28 cellular contexts compared by ENCODE assay signal in the genomic region with DNA sequence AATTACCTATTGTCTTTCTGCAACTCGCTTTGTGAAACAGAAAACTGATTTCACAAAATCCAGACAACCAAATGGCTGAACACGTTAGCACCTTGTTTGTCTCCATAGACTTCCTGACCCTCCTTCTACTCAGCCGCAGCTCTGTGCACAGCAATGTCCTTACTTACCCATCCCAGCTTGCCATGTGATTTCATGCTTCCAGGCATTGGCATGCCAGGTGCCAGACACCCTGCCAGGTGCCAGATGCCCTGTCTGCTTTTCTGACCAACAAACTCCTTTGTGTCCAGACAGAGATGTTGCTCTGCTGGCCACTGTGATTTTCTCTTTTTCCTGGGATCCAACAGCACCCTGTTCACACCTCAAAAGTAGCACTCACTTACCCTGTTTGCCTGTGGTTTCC. TPM values are rescaled to one million over a fixed set of nuclear protein-coding genes. Genes with fewer than 3 reads are reported as not detected.
DNase-seq lines count a peak whose midpoint lies in the region; FAIRE-seq and TF ChIP-seq lines count a peak whose summit lies in the region.
"Had no signal": no experiment of that assay in that cellular context is flagged by ENCODE, and none has a peak within 500 bp of the region (broad histone marks: within the 10 kb centered on the region; RNA-seq: fewer than 3 reads in every experiment).

No MANE protein-coding gene starts in this region.

- H3K27me3 ChIP-seq in testis: no peaks in the 10 kb centered on the region
- H3K27me3 ChIP-seq: BLaER1 treated with 17β-estradiol and CSF1 and Interleukin-3, amounts not matched to agents 10 nM and 100 nM; Peyer's patch had no signal

- no peak overlapping the region for H3K27ac ChIP-seq in kidney (ENCODE audit: low read depth in 2 of 2, low read length in 2 of 2)
- no peak overlapping the region for H3K27ac ChIP-seq in testis
- H3K27ac ChIP-seq: A549; BLaER1 treated with 17β-estradiol and CSF1 and Interleukin-3, amounts not matched to agents 10 nM and 100 nM; Peyer's patch; SK-N-MC had no signal

- H3K36me3 ChIP-seq in kidney (ENCODE audit: control insufficient read depth in 1 of 2, insufficient read depth in 2 of 2, low read length in 2 of 2) (no peaks in the 10 kb centered on the region), testis (ENCODE audit: low read depth, missing control alignments) (no peaks in the 10 kb centered on the region)
- H3K36me3 ChIP-seq: Peyer's patch had no signal

- intact Hi-C loops in kidney (cut with DNase I) (no loop called here), testis (cut with DNase I; ENCODE audit: low total_unique reads) (no loop called here)

- peaks cover 0 to 6% of the 10 kb centered on the region in 2 donors for H3K9me3 ChIP-seq in kidney (ENCODE audit: control insufficient read depth in 1 of 2, low read length in 2 of 2)
- no peaks in the 10 kb centered on the region for H3K9me3 ChIP-seq in testis
- H3K9me3 ChIP-seq: A549, Peyer's patch had no signal

- H3K9ac ChIP-seq in kidney (ENCODE audit: low read length in 2 of 2): no peak overlapping the region
- H3K9ac ChIP-seq: BLaER1 treated with 17β-estradiol and CSF1 and Interleukin-3, amounts not matched to agents 10 nM and 100 nM had no signal

- WGBS in testis, 2 donors: 93 to 100% methylated on average over 3 of the region's 3 CpGs

- H3K36me3 Mint-ChIP-seq in nephron (ENCODE audit: low read depth): peaks cover 5% of the 10 kb centered on the region

- no peak overlapping the region for H3K4me3 ChIP-seq in kidney (ENCODE audit: low read length in 2 of 2)
- H3K4me3 ChIP-seq in testis: no peak overlapping the region
- H3K4me3 ChIP-seq: A549; BLaER1 treated with 17β-estradiol and CSF1 and Interleukin-3, amounts not matched to agents 10 nM and 100 nM; Peyer's patch; SK-N-MC had no signal

- H3K4me1 Mint-ChIP-seq in nephron: peaks cover 55% of the 10 kb centered on the region

- H3K27me3 Mint-ChIP-seq in nephron (ENCODE audit: low read depth): peaks cover 14% of the 10 kb centered on the region

- no peak overlapping the region for H3K4me3 Mint-ChIP-seq in nephron
- H3K4me3 Mint-ChIP-seq: CD4-positive, alpha-beta memory T cell; T-helper 17 cell had no signal

- peaks cover 27% of the 10 kb centered on the region for H3K9me3 Mint-ChIP-seq in nephron

- no peak for TF ChIP-seq POLR2A in testis (IDR thresholded peaks at IDR 0.05)

- FAIRE-seq in kidney (lab: Jason Lieb, UNC): no peak
- FAIRE-seq: A549, GM12892 had no signal

- DNase-seq in NCI-H748 (lab: John Stamatoyannopoulos, UW; ENCODE audit: unreplicated experiment) (peak; percentile 20), NCI-H748 treated with DMSO at 0.1 percent for 48 hours (lab: John Stamatoyannopoulos, UW) (no peak), NCI-H774 (lab: John Stamatoyannopoulos, UW) (peak; percentile 11), cerebellar cortex (ENCODE audit: low spot score) (peak; percentile 90), kidney (no peak), testis (no peak)
- DNase-seq in activated naive CD4-positive, alpha-beta T cell treated with anti-CD3 and anti-CD28 coated beads, Interleukin-2, amount 50 U/mL, for 16 hours: no peak
- DNase-seq: AML-193; CD4-positive, alpha-beta memory T cell; COR-L47; DMS79; EL; GF-D8; Kasumi-1; MV-4-11; NCI-H1694 treated with DMSO at 0.1 percent for 48 hours; NCI-H2227 treated with DMSO at 0.1 percent for 48 hours; OCI-M1; Peyer's patch; T-helper 17 cell had no signal

- H3K27ac Mint-ChIP-seq in nephron: peak overlapping the region in 2 of 3 experiments; percentile 1 to 48
- H3K27ac Mint-ChIP-seq: CD4-positive, alpha-beta memory T cell; T-helper 17 cell had no signal

- no peaks in the 10 kb centered on the region for H3K4me1 ChIP-seq in kidney (ENCODE audit: control insufficient read depth in 1 of 2, insufficient read depth in 1 of 2, low read depth in 1 of 2, low read length in 2 of 2)
- no peaks in the 10 kb centered on the region for H3K4me1 ChIP-seq in testis
- H3K4me1 ChIP-seq: A549; BLaER1 treated with 17β-estradiol and CSF1 and Interleukin-3, amounts not matched to agents 10 nM and 100 nM; Peyer's patch had no signal

- TF ChIP-seq CTCF in nephron (IDR thresholded peaks at IDR 0.05; ENCODE audit: unreplicated experiment in 3 of 3) (no peak), kidney (IDR thresholded peaks at IDR 0.05; ENCODE audit: borderline replicate concordance, extremely low read depth, insufficient read depth) (no peak), testis (IDR thresholded peaks at IDR 0.05) (no peak)

RNA-seq across cellular contexts. Expression of gene FAM170B, which starts 16.1 kb away (rescaled TPM):
- total RNA-seq in kidney (not detected), testis (10 to 100 TPM in 1 of 2 donors, 1 to 10 TPM in 1; 1.2 to 11.7 TPM)
- polyA plus RNA-seq in kidney (ENCODE audit: insufficient read depth, low read depth, low replicate concordance) (not detected), testis (ENCODE audit: insufficient read depth, low read depth, low replicate concordance) (10.5 TPM)
- total RNA-seq: CD4-positive, alpha-beta memory T cell; H4; HT-29; M059J; Peyer's patch; T-helper 17 cell had no signal
- polyA plus RNA-seq: A549; CD4-positive, alpha-beta memory T cell had no signal

RNA-seq across cellular contexts. Expression of gene VSTM4, which starts 34.6 kb away (rescaled TPM):
- total RNA-seq in kidney (8.5 TPM), testis (10 to 100 TPM; 26.0 to 35.8 TPM)
- polyA plus RNA-seq in kidney (ENCODE audit: insufficient read depth, low read depth, low replicate concordance) (7.4 TPM), testis (ENCODE audit: insufficient read depth, low read depth, low replicate concordance) (25.6 TPM)
- total RNA-seq: CD4-positive, alpha-beta memory T cell; HT-29; M059J; T-helper 17 cell had no signal
- polyA plus RNA-seq: CD4-positive, alpha-beta memory T cell had no signal

RNA-seq across cellular contexts. Expression of gene TMEM273, which starts 38.3 kb away (rescaled TPM):
- total RNA-seq in kidney (16.8 TPM), testis (1 to 10 TPM; 4.5 to 5.3 TPM)
- polyA plus RNA-seq in kidney (ENCODE audit: insufficient read depth, low read depth, low replicate concordance) (3.2 TPM), testis (ENCODE audit: insufficient read depth, low read depth, low replicate concordance) (8.2 TPM)
- total RNA-seq: HT-29, M059J had no signal
- polyA plus RNA-seq: A549 had no signal

Comparison
In these comparisons a context has a peak if more than half of its experiments do, and no peak if none do; other contexts are left out.
1. DNase-seq: peak in NCI-H748 (single experiment), NCI-H774 (single experiment) and cerebellar cortex (single experiment); none in NCI-H748 treated with DMSO at 0.1 percent for 48 hours (single experiment), kidney (single experiment), testis (single experiment) and activated naive CD4-positive, alpha-beta T cell treated with anti-CD3 and anti-CD28 coated beads, Interleukin-2, amount 50 U/mL, for 16 hours (single experiment).